In the genomic region with DNA sequence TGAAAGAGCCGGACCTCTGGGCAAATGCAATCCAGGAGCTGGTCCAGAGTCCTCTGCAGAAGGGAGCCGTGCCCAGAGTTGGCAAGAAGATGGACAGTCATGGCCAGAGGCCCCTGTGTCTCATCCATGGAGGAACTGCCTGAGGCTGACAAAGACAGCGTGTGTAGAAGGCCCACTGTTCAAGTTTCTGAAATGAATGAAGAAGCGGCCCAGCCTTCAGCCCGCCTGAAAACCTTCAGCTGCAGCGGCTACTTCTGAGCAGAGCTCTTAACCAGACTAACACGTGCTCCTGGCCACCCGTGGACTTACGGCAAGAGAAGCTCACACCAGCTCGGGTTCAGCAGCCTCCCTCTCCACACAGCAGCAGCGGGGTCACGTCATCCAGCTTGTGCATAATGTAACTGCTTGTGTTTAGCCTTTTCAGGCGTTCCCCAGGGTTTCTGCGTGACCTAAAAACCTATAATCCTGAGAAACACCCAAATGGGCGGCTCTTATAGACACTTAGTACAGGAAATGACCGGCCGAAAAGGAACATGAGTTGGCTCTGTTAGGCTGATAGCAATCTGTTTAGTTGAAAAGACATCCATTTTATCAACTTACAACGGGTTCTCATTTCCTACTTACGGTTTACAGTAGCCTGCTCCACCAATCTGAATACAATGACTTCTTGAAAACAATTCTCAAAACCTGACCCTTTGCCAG, we compare ENCODE assay signal across 1 cellular context.
TF ChIP-seq lines count a peak whose summit lies in the region.

A gene with protein sequence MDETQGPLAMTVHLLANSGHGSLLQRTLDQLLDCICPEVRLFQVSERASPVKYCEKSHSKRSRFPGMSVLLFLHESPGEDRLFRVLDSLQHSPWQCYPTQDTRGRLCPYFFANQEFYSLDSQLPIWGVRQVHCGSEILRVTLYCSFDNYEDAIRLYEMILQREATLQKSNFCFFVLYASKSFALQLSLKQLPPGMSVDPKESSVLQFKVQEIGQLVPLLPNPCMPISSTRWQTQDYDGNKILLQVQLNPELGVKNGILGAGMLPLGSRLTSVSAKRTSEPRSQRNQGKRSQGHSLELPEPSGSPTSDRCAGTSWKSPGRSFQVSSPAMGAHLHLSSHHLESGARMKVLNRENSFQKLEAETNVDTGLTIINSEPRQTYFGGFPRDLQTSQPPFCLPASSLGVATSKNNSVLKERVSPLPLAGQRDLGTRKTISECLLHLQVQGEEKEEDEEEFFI (minus strand): TSS at position 467 of the 702 bp plus-strand sequence. CDS start 339 bp downstream, at position 128.

TF ChIP-seq in K562, 482 proteins besides CTCF, POLR2A, EP300 and RAD21 (continued from another document and continues in another):
- TF ChIP-seq, protein P1, sequence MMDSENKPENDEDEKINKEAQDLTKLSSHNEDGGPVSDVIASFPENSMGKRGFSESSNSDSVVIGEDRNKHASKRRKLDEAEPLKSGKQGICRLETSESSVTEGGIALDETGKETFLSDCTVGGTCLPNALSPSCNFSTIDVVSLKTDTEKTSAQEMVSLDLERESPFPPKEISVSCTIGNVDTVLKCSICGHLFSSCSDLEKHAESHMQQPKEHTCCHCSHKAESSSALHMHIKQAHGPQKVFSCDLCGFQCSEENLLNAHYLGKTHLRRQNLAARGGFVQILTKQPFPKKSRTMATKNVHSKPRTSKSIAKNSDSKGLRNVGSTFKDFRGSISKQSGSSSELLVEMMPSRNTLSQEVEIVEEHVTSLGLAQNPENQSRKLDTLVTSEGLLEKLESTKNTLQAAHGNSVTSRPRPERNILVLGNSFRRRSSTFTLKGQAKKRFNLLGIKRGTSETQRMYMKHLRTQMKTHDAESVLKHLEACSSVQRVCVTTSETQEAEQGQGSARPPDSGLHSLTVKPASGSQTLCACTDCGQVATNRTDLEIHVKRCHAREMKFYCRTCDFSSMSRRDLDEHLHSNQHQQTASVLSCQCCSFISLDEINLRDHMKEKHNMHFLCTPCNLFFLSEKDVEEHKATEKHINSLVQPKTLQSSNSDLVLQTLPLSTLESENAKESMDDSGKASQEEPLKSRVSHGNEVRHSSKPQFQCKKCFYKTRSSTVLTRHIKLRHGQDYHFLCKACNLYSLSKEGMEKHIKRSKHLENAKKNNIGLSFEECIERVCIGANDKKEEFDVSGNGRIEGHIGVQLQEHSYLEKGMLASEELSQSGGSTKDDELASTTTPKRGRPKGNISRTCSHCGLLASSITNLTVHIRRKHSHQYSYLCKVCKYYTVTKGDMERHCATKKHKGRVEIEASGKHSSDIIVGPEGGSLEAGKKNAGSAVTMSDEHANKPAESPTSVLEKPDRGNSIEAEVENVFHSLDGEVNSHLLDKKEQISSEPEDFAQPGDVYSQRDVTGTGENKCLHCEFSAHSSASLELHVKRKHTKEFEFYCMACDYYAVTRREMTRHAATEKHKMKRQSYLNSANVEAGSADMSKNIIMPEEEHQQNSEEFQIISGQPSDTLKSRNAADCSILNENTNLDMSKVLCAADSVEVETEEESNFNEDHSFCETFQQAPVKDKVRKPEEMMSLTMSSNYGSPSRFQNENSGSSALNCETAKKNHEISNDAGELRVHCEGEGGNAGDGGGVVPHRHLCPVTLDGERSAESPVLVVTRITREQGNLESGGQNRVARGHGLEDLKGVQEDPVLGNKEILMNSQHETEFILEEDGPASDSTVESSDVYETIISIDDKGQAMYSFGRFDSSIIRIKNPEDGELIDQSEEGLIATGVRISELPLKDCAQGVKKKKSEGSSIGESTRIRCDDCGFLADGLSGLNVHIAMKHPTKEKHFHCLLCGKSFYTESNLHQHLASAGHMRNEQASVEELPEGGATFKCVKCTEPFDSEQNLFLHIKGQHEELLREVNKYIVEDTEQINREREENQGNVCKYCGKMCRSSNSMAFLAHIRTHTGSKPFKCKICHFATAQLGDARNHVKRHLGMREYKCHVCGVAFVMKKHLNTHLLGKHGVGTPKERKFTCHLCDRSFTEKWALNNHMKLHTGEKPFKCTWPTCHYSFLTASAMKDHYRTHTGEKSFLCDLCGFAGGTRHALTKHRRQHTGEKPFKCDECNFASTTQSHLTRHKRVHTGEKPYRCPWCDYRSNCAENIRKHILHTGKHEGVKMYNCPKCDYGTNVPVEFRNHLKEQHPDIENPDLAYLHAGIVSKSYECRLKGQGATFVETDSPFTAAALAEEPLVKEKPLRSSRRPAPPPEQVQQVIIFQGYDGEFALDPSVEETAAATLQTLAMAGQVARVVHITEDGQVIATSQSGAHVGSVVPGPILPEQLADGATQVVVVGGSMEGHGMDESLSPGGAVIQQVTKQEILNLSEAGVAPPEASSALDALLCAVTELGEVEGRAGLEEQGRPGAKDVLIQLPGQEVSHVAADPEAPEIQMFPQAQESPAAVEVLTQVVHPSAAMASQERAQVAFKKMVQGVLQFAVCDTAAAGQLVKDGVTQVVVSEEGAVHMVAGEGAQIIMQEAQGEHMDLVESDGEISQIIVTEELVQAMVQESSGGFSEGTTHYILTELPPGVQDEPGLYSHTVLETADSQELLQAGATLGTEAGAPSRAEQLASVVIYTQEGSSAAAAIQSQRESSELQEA (IDR thresholded peaks at IDR 0.05; ENCODE audit: low read depth) = no peak
- TF ChIP-seq ZEB2 (IDR thresholded peaks at IDR 0.05) (no peak), ZBTB1 (CRISPR knock-in tag; IDR thresholded peaks at IDR 0.05; ENCODE audit: borderline replicate concordance, low read depth) (no peak), KDM1A (IDR thresholded peaks at IDR 0.05) (no peak), ZNF57 (CRISPR knock-in tag; IDR thresholded peaks at IDR 0.05) (no peak), NFXL1 (CRISPR knock-in tag; IDR thresholded peaks at IDR 0.05) (no peak), ZNF764 (CRISPR knock-in tag; IDR thresholded peaks at IDR 0.05; ENCODE audit: low read depth) (no peak), PRDM10 (IDR thresholded peaks at IDR 0.05; ENCODE audit: partially characterized antibody) (no peak), HMG20B (CRISPR knock-in tag; IDR thresholded peaks at IDR 0.05) (no peak), PHF21A (IDR thresholded peaks at IDR 0.05; ENCODE audit: borderline replicate concordance, low read depth) (no peak), MYNN (IDR thresholded peaks at IDR 0.05) (peak; percentile 16; the same call in 1 of the 2 replicates), MYNN (CRISPR knock-in tag; IDR thresholded peaks at IDR 0.05) (no peak), L3MBTL2 (IDR thresholded peaks at IDR 0.05) (peak; percentile 83), GABPA (tag; conservative IDR thresholded peaks at IDR 0.05; ENCODE audit: low read depth) (peak; percentile 67), CREB1 (IDR thresholded peaks at IDR 0.05) (peak; percentile 78), CREB1 (CRISPR knock-in tag; IDR thresholded peaks at IDR 0.05) (no peak), ATF1 (CRISPR knock-in tag; IDR thresholded peaks at IDR 0.05) (no peak), ATF1 (tag; IDR thresholded peaks at IDR 0.05) (peak; percentile 73), RNF2 (IDR thresholded peaks at IDR 0.05) (peak; percentile 46; the same call in 1 of the 2 replicates), ZNF445 (CRISPR knock-in tag; IDR thresholded peaks at IDR 0.05; ENCODE audit: low read depth) (no peak), SREBF1 (IDR thresholded peaks at IDR 0.05; ENCODE audit: borderline replicate concordance, low read depth, low read length) (no peak), ATF3 (IDR thresholded peaks at IDR 0.05) (peak; percentile 43; the same call in 1 of the 2 replicates), ATF3 (CRISPR knock-in tag; conservative IDR thresholded peaks at IDR 0.05) (no peak), SNAPC5 (CRISPR knock-in tag; IDR thresholded peaks at IDR 0.05) (no peak), U2AF1 (optimal IDR thresholded peaks at IDR 0.05; ENCODE audit: low read depth, low read length) (no peak), ZNF224 (CRISPR knock-in tag; IDR thresholded peaks at IDR 0.05) (no peak), MTF1 (CRISPR knock-in tag; IDR thresholded peaks at IDR 0.05; ENCODE audit: borderline replicate concordance) (no peak), ZSCAN32 (CRISPR knock-in tag; IDR thresholded peaks at IDR 0.05) (no peak), TAL1 (IDR thresholded peaks at IDR 0.05) (no peak), NUFIP1 (IDR thresholded peaks at IDR 0.05; ENCODE audit: partially characterized antibody) (no peak), STAG1 (CRISPR knock-in tag; IDR thresholded peaks at IDR 0.05; ENCODE audit: borderline replicate concordance) (no peak), HOMEZ (CRISPR knock-in tag; IDR thresholded peaks at IDR 0.05) (no peak), NR2C2 (CRISPR knock-in tag; IDR thresholded peaks at IDR 0.05) (no peak), NR2C2 (tag; IDR thresholded peaks at IDR 0.05) (peak; percentile 50; the same call in 1 of the 2 replicates), HNRNPH1 (optimal IDR thresholded peaks at IDR 0.05; ENCODE audit: low read depth, low read length) (no peak), SMAD4 (CRISPR knock-in tag; conservative IDR thresholded peaks at IDR 0.05) (no peak), KDM4B (IDR thresholded peaks at IDR 0.05; ENCODE audit: borderline replicate concordance in 2 of 2, low read depth in 1 of 2) (no peak), ZFX (CRISPR knock-in tag; IDR thresholded peaks at IDR 0.05) (peak; percentile 76), NONO (IDR thresholded peaks at IDR 0.05; ENCODE audit: low read depth in 2 of 2, low read length in 1 of 2) (no peak), HDAC8 (tag; IDR thresholded peaks at IDR 0.05) (no peak), NBN (IDR thresholded peaks at IDR 0.05; ENCODE audit: low read depth) (peak; percentile 51; the same call in 1 of the 2 replicates), MXI1 (IDR thresholded peaks at IDR 0.05; ENCODE audit: low read depth, low read length) (0 out of 2 replicates have a peak, but pooled peaks have one; percentile 19), ERF (CRISPR knock-in tag; IDR thresholded peaks at IDR 0.05) (no peak)
- TF ChIP-seq, protein P2, sequence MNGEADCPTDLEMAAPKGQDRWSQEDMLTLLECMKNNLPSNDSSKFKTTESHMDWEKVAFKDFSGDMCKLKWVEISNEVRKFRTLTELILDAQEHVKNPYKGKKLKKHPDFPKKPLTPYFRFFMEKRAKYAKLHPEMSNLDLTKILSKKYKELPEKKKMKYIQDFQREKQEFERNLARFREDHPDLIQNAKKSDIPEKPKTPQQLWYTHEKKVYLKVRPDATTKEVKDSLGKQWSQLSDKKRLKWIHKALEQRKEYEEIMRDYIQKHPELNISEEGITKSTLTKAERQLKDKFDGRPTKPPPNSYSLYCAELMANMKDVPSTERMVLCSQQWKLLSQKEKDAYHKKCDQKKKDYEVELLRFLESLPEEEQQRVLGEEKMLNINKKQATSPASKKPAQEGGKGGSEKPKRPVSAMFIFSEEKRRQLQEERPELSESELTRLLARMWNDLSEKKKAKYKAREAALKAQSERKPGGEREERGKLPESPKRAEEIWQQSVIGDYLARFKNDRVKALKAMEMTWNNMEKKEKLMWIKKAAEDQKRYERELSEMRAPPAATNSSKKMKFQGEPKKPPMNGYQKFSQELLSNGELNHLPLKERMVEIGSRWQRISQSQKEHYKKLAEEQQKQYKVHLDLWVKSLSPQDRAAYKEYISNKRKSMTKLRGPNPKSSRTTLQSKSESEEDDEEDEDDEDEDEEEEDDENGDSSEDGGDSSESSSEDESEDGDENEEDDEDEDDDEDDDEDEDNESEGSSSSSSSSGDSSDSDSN (IDR thresholded peaks at IDR 0.05; ENCODE audit: borderline replicate concordance in 1 of 2, low read depth in 2 of 2, low read length in 2 of 2) = no peak
- TF ChIP-seq, protein P3, sequence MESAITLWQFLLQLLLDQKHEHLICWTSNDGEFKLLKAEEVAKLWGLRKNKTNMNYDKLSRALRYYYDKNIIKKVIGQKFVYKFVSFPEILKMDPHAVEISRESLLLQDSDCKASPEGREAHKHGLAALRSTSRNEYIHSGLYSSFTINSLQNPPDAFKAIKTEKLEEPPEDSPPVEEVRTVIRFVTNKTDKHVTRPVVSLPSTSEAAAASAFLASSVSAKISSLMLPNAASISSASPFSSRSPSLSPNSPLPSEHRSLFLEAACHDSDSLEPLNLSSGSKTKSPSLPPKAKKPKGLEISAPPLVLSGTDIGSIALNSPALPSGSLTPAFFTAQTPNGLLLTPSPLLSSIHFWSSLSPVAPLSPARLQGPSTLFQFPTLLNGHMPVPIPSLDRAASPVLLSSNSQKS (CRISPR knock-in tag; IDR thresholded peaks at IDR 0.05) = no peak
